Comparison of ENCODE assay signal across 16 cellular contexts in genomic region chr4:183391204-183391603, GRCh38.
"Had no signal": no experiment of that assay in that cellular context is flagged by ENCODE, and none has a peak within 500 bp of the region (broad histone marks: within the 10 kb centered on the region; RNA-seq: fewer than 3 reads in every experiment).

No MANE protein-coding gene starts in this region.

- H3K4me1 ChIP-seq: esophagus muscularis mucosa, lower lobe of right lung had no signal

- H3K36me3 Mint-ChIP-seq: natural killer cell had no signal

- DNase-seq: activated CD4-positive, alpha-beta T cell treated with anti-CD3 and anti-CD28 coated beads, Interleukin-2, amount 10 ng/mL, durations not matched to agents 7 days and 5 days; activated effector memory CD4-positive, alpha-beta T cell treated with anti-CD3 and anti-CD28 coated beads, Interleukin-2, amount 50 U/mL, for 16 hours; activated naive CD4-positive, alpha-beta T cell treated with anti-CD3 and anti-CD28 coated beads, Interleukin-2, amount 50 U/mL, for 16 hours; activated T-cell treated with anti-CD3 and anti-CD28 coated beads, Interleukin-2, amount 50 U/mL, for 72 hours; brain microvascular endothelial cell; heart right ventricle; left cardiac atrium; lower lobe of right lung; natural killer cell; nucleus accumbens; spleen; stimulated activated CD8-positive, alpha-beta memory T cell treated with anti-CD3 and anti-CD28 coated beads, Interleukin-4, amount 100 ng/mL, for 48 hours; stimulated activated naive CD4-positive, alpha-beta T cell had no signal

- H3K27ac Mint-ChIP-seq: activated CD4-positive, alpha-beta T cell treated with anti-CD3 and anti-CD28 coated beads, Interleukin-2, amount 10 ng/mL, durations not matched to agents 7 days and 5 days; activated T-cell treated with anti-CD3 and anti-CD28 coated beads, Interleukin-2, amount 50 U/mL, for 72 hours; natural killer cell had no signal

- H3K36me3 ChIP-seq: brain microvascular endothelial cell, esophagus muscularis mucosa, heart right ventricle, lower lobe of right lung, spleen had no signal

- H3K27ac ChIP-seq: brain microvascular endothelial cell, coronary artery, esophagus muscularis mucosa, heart right ventricle, lower lobe of right lung had no signal

- ATAC-seq: activated T-cell treated with anti-CD3 and anti-CD28 coated beads, Interleukin-2, amount 50 U/mL, for 72 hours; heart right ventricle; left cardiac atrium; lower lobe of right lung; natural killer cell had no signal

- H3K9me3 ChIP-seq: esophagus muscularis mucosa, heart right ventricle, lower lobe of right lung, spleen had no signal

- H3K9me3 Mint-ChIP-seq: activated CD4-positive, alpha-beta T cell treated with anti-CD3 and anti-CD28 coated beads, Interleukin-2, amount 10 ng/mL, durations not matched to agents 7 days and 5 days; activated T-cell treated with anti-CD3 and anti-CD28 coated beads, Interleukin-2, amount 50 U/mL, for 72 hours; central memory CD8-positive, alpha-beta T cell; natural killer cell had no signal

- H3K4me3 Mint-ChIP-seq: activated CD4-positive, alpha-beta T cell treated with anti-CD3 and anti-CD28 coated beads, Interleukin-2, amount 10 ng/mL, durations not matched to agents 7 days and 5 days; activated T-cell treated with anti-CD3 and anti-CD28 coated beads, Interleukin-2, amount 50 U/mL, for 72 hours; central memory CD8-positive, alpha-beta T cell; natural killer cell had no signal

- H3K4me3 ChIP-seq: coronary artery, esophagus muscularis mucosa, heart right ventricle, lower lobe of right lung, spleen had no signal

- H3K4me1 Mint-ChIP-seq: central memory CD8-positive, alpha-beta T cell; natural killer cell had no signal

- H3K27me3 ChIP-seq: brain microvascular endothelial cell had no signal
